23 cellular contexts compared by ENCODE assay signal in the genomic region with DNA sequence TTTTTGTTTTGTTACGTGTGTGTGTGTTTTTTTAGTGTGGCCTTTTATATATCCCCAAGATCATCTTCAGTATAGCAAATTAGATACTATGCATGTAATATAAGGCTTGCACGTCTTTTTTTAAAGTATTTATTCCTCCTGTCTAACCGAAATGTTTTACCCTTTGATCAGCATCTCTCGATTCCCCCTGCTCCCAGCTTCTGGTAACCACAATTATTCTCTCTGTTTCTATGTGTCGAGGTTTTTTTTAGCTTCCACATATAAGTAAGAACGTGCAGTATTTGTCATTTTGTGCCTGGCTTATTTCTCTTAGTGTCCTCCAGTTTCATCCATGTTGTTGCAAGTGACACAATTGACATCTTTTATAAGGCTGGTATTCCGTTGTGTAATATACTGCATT. TPM values are rescaled to one million over a fixed set of nuclear protein-coding genes. Genes with fewer than 3 reads are reported as not detected.
A peak's percentile ranks its signal among the peaks of the same experiment; 100 is the strongest.
DNase-seq lines count a peak whose midpoint lies in the region; ATAC-seq and TF ChIP-seq lines count a peak whose summit lies in the region.
"Had no signal": no experiment of that assay in that cellular context is flagged by ENCODE, and none has a peak within 500 bp of the region (broad histone marks: within the 10 kb centered on the region; RNA-seq: fewer than 3 reads in every experiment).

No MANE protein-coding gene starts in this region.

- TF ChIP-seq POLR2A in gastrocnemius medialis (IDR thresholded peaks at IDR 0.05): no peak
- TF ChIP-seq POLR2A in breast epithelium (IDR thresholded peaks at IDR 0.05): no peak

- no peak overlapping the region for H3K9ac ChIP-seq in KMS-11
- H3K9ac ChIP-seq: BLaER1 treated with 17β-estradiol and CSF1 and Interleukin-3, amounts not matched to agents 10 nM and 100 nM had no signal

- no peaks in the 10 kb centered on the region for H3K27me3 Mint-ChIP-seq in activated naive CD8-positive, alpha-beta T cell treated with anti-CD3 and anti-CD28 coated beads for 36 hours
- no peaks in the 10 kb centered on the region for H3K27me3 Mint-ChIP-seq in activated naive CD8-positive, alpha-beta T cell treated with anti-CD3 and anti-CD28 coated beads, Interleukin-2, amount 50 U/mL, for 24 hours
- H3K27me3 Mint-ChIP-seq in T-helper 17 cell: no peaks in the 10 kb centered on the region
- H3K27me3 Mint-ChIP-seq: CD4-positive, alpha-beta T cell; CD8-positive, alpha-beta memory T cell had no signal

- H3K27ac ChIP-seq in KMS-11 (peak overlapping the region; percentile 48; the same call in 1 of the 2 replicates), gastrocnemius medialis (peak overlapping the region; percentile 89 to 96 (median 94)), breast epithelium (no peak overlapping the region)
- H3K27ac ChIP-seq: A549; BLaER1 treated with 17β-estradiol and CSF1 and Interleukin-3, amounts not matched to agents 10 nM and 100 nM had no signal

- ATAC-seq in activated naive CD8-positive, alpha-beta T cell treated with anti-CD3 and anti-CD28 coated beads, Interleukin-2, amount 50 U/mL, for 24 hours: no peak
- ATAC-seq in T-helper 17 cell: no peak
- no peak for ATAC-seq in gastrocnemius medialis
- ATAC-seq: A549 had no signal

- peaks cover 23% of the 10 kb centered on the region; the same call in 1 of the 2 replicates for H3K79me2 ChIP-seq in KMS-11 (ENCODE audit: insufficient read depth, low read depth)

- peak overlapping the region; percentile 72 for H3K4me2 ChIP-seq in KMS-11
- H3K4me2 ChIP-seq: A549; BLaER1 treated with 17β-estradiol and CSF1 and Interleukin-3, amounts not matched to agents 10 nM and 100 nM had no signal

- H3K27me3 ChIP-seq in KMS-11 (ENCODE audit: insufficient read depth, low read depth): no peaks in the 10 kb centered on the region
- H3K27me3 ChIP-seq in gastrocnemius medialis: no peaks in the 10 kb centered on the region
- H3K27me3 ChIP-seq in breast epithelium: no peaks in the 10 kb centered on the region
- H3K27me3 ChIP-seq: BE2C; BLaER1 treated with 17β-estradiol and CSF1 and Interleukin-3, amounts not matched to agents 10 nM and 100 nM had no signal

- H3K36me3 Mint-ChIP-seq in activated naive CD8-positive, alpha-beta T cell treated with anti-CD3 and anti-CD28 coated beads for 36 hours: peaks cover 11% of the 10 kb centered on the region
- H3K36me3 Mint-ChIP-seq in activated naive CD8-positive, alpha-beta T cell treated with anti-CD3 and anti-CD28 coated beads, Interleukin-2, amount 50 U/mL, for 24 hours (ENCODE audit: low read depth): peaks cover 43% of the 10 kb centered on the region
- H3K36me3 Mint-ChIP-seq in T-helper 17 cell (ENCODE audit: low read depth): peaks cover 6% of the 10 kb centered on the region

- peak overlapping the region; percentile 39 for H3K27ac Mint-ChIP-seq in activated naive CD8-positive, alpha-beta T cell treated with anti-CD3 and anti-CD28 coated beads for 36 hours
- H3K27ac Mint-ChIP-seq in activated naive CD8-positive, alpha-beta T cell treated with anti-CD3 and anti-CD28 coated beads, Interleukin-2, amount 50 U/mL, for 24 hours: no peak overlapping the region
- H3K27ac Mint-ChIP-seq in T-helper 17 cell: peak overlapping the region; percentile 41
- H3K27ac Mint-ChIP-seq: CD4-positive, alpha-beta T cell; HFFc6 had no signal

- no peak overlapping the region for H3K4me3 Mint-ChIP-seq in activated naive CD8-positive, alpha-beta T cell treated with anti-CD3 and anti-CD28 coated beads for 36 hours
- no peak overlapping the region for H3K4me3 Mint-ChIP-seq in activated naive CD8-positive, alpha-beta T cell treated with anti-CD3 and anti-CD28 coated beads, Interleukin-2, amount 50 U/mL, for 24 hours
- no peak overlapping the region for H3K4me3 Mint-ChIP-seq in T-helper 17 cell
- H3K4me3 Mint-ChIP-seq: CD14-positive monocyte; CD4-positive, alpha-beta T cell; CD8-positive, alpha-beta memory T cell; HFFc6 had no signal

- no peaks in the 10 kb centered on the region for H4K20me1 ChIP-seq in KMS-11 (ENCODE audit: insufficient read depth)

- no peak for DNase-seq in activated naive CD8-positive, alpha-beta T cell treated with anti-CD3 and anti-CD28 coated beads for 36 hours
- DNase-seq in activated naive CD8-positive, alpha-beta T cell treated with anti-CD3 and anti-CD28 coated beads, Interleukin-2, amount 50 U/mL, for 24 hours: no peak
- DNase-seq in T-helper 17 cell (no peak), gastrocnemius medialis (no peak), head of caudate nucleus (no peak), breast epithelium (ENCODE audit: low spot score in 2 of 2) (no peak)
- DNase-seq: 8988T; ACHN; AML-193; BE2C; CD4-positive, alpha-beta T cell; CD8-positive, alpha-beta memory T cell; DMS 273 treated with DMSO at 0.1 percent for 48 hours; DMS79; EL; GDM1; GOT3; HFFc6 had no signal

- H3K4me1 Mint-ChIP-seq in activated naive CD8-positive, alpha-beta T cell treated with anti-CD3 and anti-CD28 coated beads for 36 hours: peaks cover 7% of the 10 kb centered on the region
- peaks cover 2% of the 10 kb centered on the region for H3K4me1 Mint-ChIP-seq in activated naive CD8-positive, alpha-beta T cell treated with anti-CD3 and anti-CD28 coated beads, Interleukin-2, amount 50 U/mL, for 24 hours
- H3K4me1 Mint-ChIP-seq in T-helper 17 cell: peaks cover 6% of the 10 kb centered on the region
- H3K4me1 Mint-ChIP-seq: CD14-positive monocyte had no signal

- TF ChIP-seq CTCF in KMS-11 (conservative IDR thresholded peaks at IDR 0.05; ENCODE audit: low read depth, low read length) (no peak), gastrocnemius medialis (IDR thresholded peaks at IDR 0.05 in 4 of 5, conservative IDR thresholded peaks at IDR 0.05 in 1 of 5) (no peak), breast epithelium (IDR thresholded peaks at IDR 0.05) (no peak)

- intact Hi-C loops in gastrocnemius medialis (cut with DNase I; ENCODE audit: low total_unique reads): no loop called here
- intact Hi-C loops in head of caudate nucleus (cut with DNase I): no loop called here
- intact Hi-C loops in breast epithelium (cut with DNase I; ENCODE audit: low total_unique reads): no loop called here

- peaks cover 52% of the 10 kb centered on the region for H3K4me1 ChIP-seq in KMS-11 (ENCODE audit: low read depth, poor library complexity, severe bottlenecking)
- peaks cover 30 to 34% of the 10 kb centered on the region in 2 donors for H3K4me1 ChIP-seq in gastrocnemius medialis
- no peaks in the 10 kb centered on the region for H3K4me1 ChIP-seq in breast epithelium
- H3K4me1 ChIP-seq: A549; BE2C; BLaER1 treated with 17β-estradiol and CSF1 and Interleukin-3, amounts not matched to agents 10 nM and 100 nM; HAP-1 had no signal

- peaks cover 10% of the 10 kb centered on the region; the same call in 1 of the 2 replicates for H3K36me3 ChIP-seq in KMS-11 (ENCODE audit: insufficient read depth)
- H3K36me3 ChIP-seq in gastrocnemius medialis: peaks cover 0 to 17% of the 10 kb centered on the region in 2 donors
- H3K36me3 ChIP-seq in breast epithelium: no peaks in the 10 kb centered on the region
- H3K36me3 ChIP-seq: BE2C had no signal

- no peaks in the 10 kb centered on the region for H3K9me3 Mint-ChIP-seq in activated naive CD8-positive, alpha-beta T cell treated with anti-CD3 and anti-CD28 coated beads for 36 hours
- no peaks in the 10 kb centered on the region for H3K9me3 Mint-ChIP-seq in activated naive CD8-positive, alpha-beta T cell treated with anti-CD3 and anti-CD28 coated beads, Interleukin-2, amount 50 U/mL, for 24 hours
- H3K9me3 Mint-ChIP-seq: CD14-positive monocyte; CD4-positive, alpha-beta T cell; CD8-positive, alpha-beta memory T cell; HFFc6 had no signal

- peak overlapping the region; percentile 5 for H3K4me3 ChIP-seq in KMS-11 (IDR thresholded peaks at IDR 0.05; ENCODE audit: insufficient read depth, low read depth, low read length)
- no peak overlapping the region for H3K4me3 ChIP-seq in gastrocnemius medialis
- no peak overlapping the region for H3K4me3 ChIP-seq in breast epithelium
- H3K4me3 ChIP-seq: A549; BLaER1 treated with 17β-estradiol and CSF1 and Interleukin-3, amounts not matched to agents 10 nM and 100 nM; HAP-1 had no signal

- H3K9me3 ChIP-seq in T-helper 17 cell (ENCODE audit: control insufficient read depth, low read length, poor library complexity, severe bottlenecking) (no peaks in the 10 kb centered on the region), gastrocnemius medialis (no peaks in the 10 kb centered on the region), breast epithelium (no peaks in the 10 kb centered on the region)
- H3K9me3 ChIP-seq: A549; BE2C; BLaER1 treated with 17β-estradiol and CSF1 and Interleukin-3, amounts not matched to agents 10 nM and 100 nM had no signal

- in situ Hi-C loops in gastrocnemius medialis (cut with MboI; ENCODE audit: low sequenced_read_pairs in 4 of 4): no loop called here

- no peak overlapping the region for H2AFZ ChIP-seq in KMS-11 (ENCODE audit: low read depth)

RNA-seq across cellular contexts. Expression of gene CEP85, which starts 18.7 kb away (rescaled TPM):
- 10 to 100 TPM; 28.1 to 29.6 TPM for total RNA-seq in activated naive CD8-positive, alpha-beta T cell treated with anti-CD3 and anti-CD28 coated beads for 36 hours
- 10 to 100 TPM; 12.5 to 14.3 TPM for total RNA-seq in T-helper 17 cell
- total RNA-seq in gastrocnemius medialis: 10 to 100 TPM; 28.5 to 61.6 (median 41.3) TPM
- total RNA-seq in breast epithelium: 10 to 100 TPM in 1 of 3 donors, 1 to 10 TPM in 2; 4.8 to 11.7 (median 7.5) TPM

RNA-seq across cellular contexts. Expression of gene SH3BGRL3, which starts 27.2 kb away (rescaled TPM):
- total RNA-seq in activated naive CD8-positive, alpha-beta T cell treated with anti-CD3 and anti-CD28 coated beads for 36 hours: 100 to 1,000 TPM; 292 to 295 TPM
- 100 to 1,000 TPM; 361 to 435 TPM for total RNA-seq in T-helper 17 cell
- 10 to 100 TPM; 10.3 to 16.9 (median 13.1) TPM for total RNA-seq in gastrocnemius medialis
- total RNA-seq in breast epithelium: 10 to 100 TPM; 27.5 to 55.7 (median 50.1) TPM

RNA-seq across cellular contexts. Expression of gene UBXN11, which starts 53.7 kb away (rescaled TPM):
- 10 to 100 TPM; 30.5 to 31.7 TPM for total RNA-seq in activated naive CD8-positive, alpha-beta T cell treated with anti-CD3 and anti-CD28 coated beads for 36 hours
- total RNA-seq in T-helper 17 cell (10 to 100 TPM; 44.6 to 45.1 TPM), gastrocnemius medialis (1 to 10 TPM; 2.7 to 3.8 (median 3.4) TPM), breast epithelium (10 to 100 TPM; 15.0 to 25.5 (median 24.9) TPM)

Comparison
In these comparisons a context has a peak if more than half of its experiments do, and no peak if none do; other contexts are left out.
1. H3K27ac ChIP-seq: peak in KMS-11 (single experiment) and gastrocnemius medialis (4 of 4); none in breast epithelium (0 of 2).
2. RNA of gene SH3BGRL3, which starts 27.2 kb away (total RNA-seq): 361 to 435 TPM in T-helper 17 cell and 292 to 295 TPM in activated naive CD8-positive, alpha-beta T cell treated with anti-CD3 and anti-CD28 coated beads for 36 hours; 27.5 to 55.7 TPM in breast epithelium and 10.3 to 16.9 TPM in gastrocnemius medialis; every median in the first group is over 4 times any median in the second.